Comparison of ENCODE assay signal across 3 cellular contexts in genomic region chr1:224722838-224723237, GRCh38.
TF ChIP-seq lines count a peak whose summit lies in the region.

No MANE protein-coding gene starts in this region.

TF ChIP-seq in IMR-90, 13 proteins besides CTCF, POLR2A, EP300 and RAD21:
- TF ChIP-seq ELK1 (IDR thresholded peaks at IDR 0.05; ENCODE audit: borderline replicate concordance, low read depth, low read length), result no peak
- TF ChIP-seq MAFK (IDR thresholded peaks at IDR 0.05; ENCODE audit: low read depth, low read length), result no peak
- TF ChIP-seq FOS (IDR thresholded peaks at IDR 0.05; ENCODE audit: low read depth, low read length), result no peak
- TF ChIP-seq RCOR1 (IDR thresholded peaks at IDR 0.05; ENCODE audit: insufficient replicate concordance, low read length), result no peak
- no peak for TF ChIP-seq BHLHE40 (IDR thresholded peaks at IDR 0.05; ENCODE audit: low read depth, low read length)
- TF ChIP-seq MAZ (IDR thresholded peaks at IDR 0.05; ENCODE audit: borderline replicate concordance, low read depth, low read length), result no peak
- no peak for TF ChIP-seq CEBPB (IDR thresholded peaks at IDR 0.05; ENCODE audit: low read depth, low read length)
- TF ChIP-seq SMC3 (IDR thresholded peaks at IDR 0.05; ENCODE audit: low read depth, low read length), result no peak
- no peak for TF ChIP-seq MXI1 (IDR thresholded peaks at IDR 0.05; ENCODE audit: borderline replicate concordance, low read depth, low read length)
- TF ChIP-seq RFX5 (IDR thresholded peaks at IDR 0.05; ENCODE audit: low read depth, low read length), result no peak
- TF ChIP-seq NFE2L2 (IDR thresholded peaks at IDR 0.05; ENCODE audit: low read depth, low read length), result no peak
- no peak for TF ChIP-seq CHD1 (IDR thresholded peaks at IDR 0.05; ENCODE audit: low read depth, low read length)
TF ChIP-seq in IMR-90: peak in this region for 0.

TF ChIP-seq in K562, 482 proteins besides CTCF, POLR2A, EP300 and RAD21:
- TF ChIP-seq ZNF124 (CRISPR knock-in tag; IDR thresholded peaks at IDR 0.05), result no peak
- no peak for TF ChIP-seq ZFX (CRISPR knock-in tag; IDR thresholded peaks at IDR 0.05)
- TF ChIP-seq GABPB1 (CRISPR knock-in tag; IDR thresholded peaks at IDR 0.05), result no peak
- no peak for TF ChIP-seq TGIF2 (CRISPR knock-in tag; IDR thresholded peaks at IDR 0.05)
- TF ChIP-seq RERE (CRISPR knock-in tag; IDR thresholded peaks at IDR 0.05; ENCODE audit: borderline replicate concordance), result no peak
- no peak for TF ChIP-seq PHB (CRISPR knock-in tag; IDR thresholded peaks at IDR 0.05)
- no peak for TF ChIP-seq NR2C1 (IDR thresholded peaks at IDR 0.05)
- TF ChIP-seq NR2C1 (tag; IDR thresholded peaks at IDR 0.05), result no peak
- TF ChIP-seq GTF2E2 (tag; IDR thresholded peaks at IDR 0.05), result no peak
TF ChIP-seq in K562: peak in this region for 0.

TF ChIP-seq in HepG2, 621 proteins besides CTCF, POLR2A, EP300 and RAD21:
- TF ChIP-seq ZNF558 (CRISPR knock-in tag; IDR thresholded peaks at IDR 0.05; ENCODE audit: borderline replicate concordance) (no peak), ZNF652 (CRISPR knock-in tag; IDR thresholded peaks at IDR 0.05; ENCODE audit: borderline replicate concordance, low read depth) (no peak), NFIC (IDR thresholded peaks at IDR 0.05; ENCODE audit: low read length) (no peak), ZNF282 (IDR thresholded peaks at IDR 0.05; ENCODE audit: partially characterized antibody) (no peak), ZBTB46 (CRISPR knock-in tag; IDR thresholded peaks at IDR 0.05; ENCODE audit: borderline replicate concordance) (no peak), ZNF691 (CRISPR knock-in tag; IDR thresholded peaks at IDR 0.05; ENCODE audit: borderline replicate concordance, low read depth) (no peak), SALL1 (CRISPR knock-in tag; IDR thresholded peaks at IDR 0.05) (no peak), E2F5 (CRISPR knock-in tag; conservative IDR thresholded peaks at IDR 0.05) (no peak), GTF2F1 (IDR thresholded peaks at IDR 0.05; ENCODE audit: low read length) (no peak), ZNF3 (CRISPR knock-in tag; IDR thresholded peaks at IDR 0.05) (no peak), JUN (CRISPR knock-in tag; IDR thresholded peaks at IDR 0.05) (no peak), ZNF713 (CRISPR knock-in tag; IDR thresholded peaks at IDR 0.05) (no peak), ZIK1 (CRISPR knock-in tag; IDR thresholded peaks at IDR 0.05; ENCODE audit: borderline replicate concordance, low read depth) (no peak)
